8 cellular contexts compared by ENCODE assay signal in the genomic region with DNA sequence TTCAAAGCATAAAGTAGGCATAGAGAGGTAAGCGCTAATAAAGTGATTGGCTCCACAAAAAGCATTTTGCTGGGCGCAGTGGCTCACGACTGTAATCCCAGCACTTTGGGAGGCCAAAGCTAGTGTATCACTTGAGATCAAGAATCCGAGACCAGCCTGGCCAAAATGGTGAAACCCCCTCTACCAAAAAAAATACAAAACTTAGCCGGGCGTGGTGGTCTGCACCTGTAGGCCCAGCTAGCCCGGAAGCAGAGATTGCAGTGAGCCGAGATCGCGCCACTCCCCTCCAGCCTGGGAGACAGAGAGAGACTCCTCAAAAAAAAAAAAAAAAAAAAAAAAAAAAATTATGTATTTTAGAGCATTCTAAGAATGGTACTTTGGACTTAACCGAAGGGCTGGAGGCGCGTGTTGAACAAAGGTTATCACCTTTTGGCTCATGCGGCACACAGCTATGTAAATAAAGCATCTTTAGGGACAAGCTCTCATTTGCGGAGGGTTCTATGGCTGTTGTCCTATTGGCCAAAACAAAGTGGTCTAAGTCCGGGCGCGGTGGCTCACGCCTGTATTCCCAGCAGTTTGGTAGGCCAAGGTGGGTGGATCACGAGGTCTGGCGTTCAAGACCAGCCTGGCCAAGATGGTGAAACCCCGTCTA. TPM values are rescaled to one million over a fixed set of nuclear protein-coding genes. Genes with fewer than 3 reads are reported as not detected.
DNase-seq lines count a peak whose midpoint lies in the region; TF ChIP-seq lines count a peak whose summit lies in the region.

No MANE protein-coding gene starts in this region.

- no peaks in the 10 kb centered on the region for H3K9me3 Mint-ChIP-seq in activated CD4-positive, alpha-beta T cell treated with anti-CD3 and anti-CD28 coated beads, Interleukin-2, amount 10 ng/mL, durations not matched to agents 24 days and 14 days
- no peaks in the 10 kb centered on the region for H3K9me3 Mint-ChIP-seq in chondrocyte (ENCODE audit: low read depth)

- intact Hi-C loops in activated CD4-positive, alpha-beta T cell treated with anti-CD3 and anti-CD28 coated beads, Interleukin-2, amount 10 ng/mL, durations not matched to agents 24 days and 14 days (cut with micrococcal nuclease) = loop anchor here (1.0 kb wide), 2 partner anchors 19 to 53 kb away; a partner anchor contains a TSS

- H3K27me3 Mint-ChIP-seq in activated CD4-positive, alpha-beta T cell treated with anti-CD3 and anti-CD28 coated beads, Interleukin-2, amount 10 ng/mL, durations not matched to agents 24 days and 14 days = peaks cover 2% of the 10 kb centered on the region
- H3K27me3 Mint-ChIP-seq in chondrocyte (ENCODE audit: low read depth) = no peaks in the 10 kb centered on the region

- peak overlapping the region; percentile 94 for H3K27ac Mint-ChIP-seq in activated CD4-positive, alpha-beta T cell treated with anti-CD3 and anti-CD28 coated beads, Interleukin-2, amount 10 ng/mL, durations not matched to agents 24 days and 14 days
- peak overlapping the region; percentile 96 for H3K27ac Mint-ChIP-seq in chondrocyte (ENCODE audit: unreplicated experiment)

- H3K4me1 Mint-ChIP-seq in activated CD4-positive, alpha-beta T cell treated with anti-CD3 and anti-CD28 coated beads, Interleukin-2, amount 10 ng/mL, durations not matched to agents 24 days and 14 days = peaks cover 19% of the 10 kb centered on the region
- peaks cover 27% of the 10 kb centered on the region for H3K4me1 Mint-ChIP-seq in chondrocyte (ENCODE audit: low read depth)

- peak overlapping the region; percentile 85 for H3K4me3 Mint-ChIP-seq in activated CD4-positive, alpha-beta T cell treated with anti-CD3 and anti-CD28 coated beads, Interleukin-2, amount 10 ng/mL, durations not matched to agents 24 days and 14 days
- H3K4me3 Mint-ChIP-seq in chondrocyte (ENCODE audit: unreplicated experiment) = peak overlapping the region; percentile 77

- H3K36me3 Mint-ChIP-seq in activated CD4-positive, alpha-beta T cell treated with anti-CD3 and anti-CD28 coated beads, Interleukin-2, amount 10 ng/mL, durations not matched to agents 24 days and 14 days (ENCODE audit: low read depth) = peaks cover 2% of the 10 kb centered on the region
- no peaks in the 10 kb centered on the region for H3K36me3 Mint-ChIP-seq in chondrocyte (ENCODE audit: low read depth)

- peak; percentile 70 for DNase-seq in activated CD4-positive, alpha-beta T cell treated with anti-CD3 and anti-CD28 coated beads, Interleukin-2, amount 10 ng/mL, durations not matched to agents 24 days and 14 days
- no peak for DNase-seq in activated CD4-positive, alpha-beta T cell treated with anti-CD3 and anti-CD28 coated beads, Interleukin-2, amount 50 U/mL, for 1 hour
- DNase-seq in NCI-H146 (lab: John Stamatoyannopoulos, UW) = peak; percentile 95
- DNase-seq in chondrocyte (ENCODE audit: low spot score) = no peak
- DNase-seq in mucosa of gallbladder (ENCODE audit: low spot score) = peak; percentile 72
- DNase-seq in DMS153 treated with DMSO at 0.1 percent for 48 hours (lab: John Stamatoyannopoulos, UW; ENCODE audit: unreplicated experiment) = no peak
- DNase-seq in AG20443 (ENCODE audit: low spot score) = no peak
- DNase-seq in COR-L47 (lab: John Stamatoyannopoulos, UW) = no peak

- no peak for TF ChIP-seq CTCF in chondrocyte (IDR thresholded peaks at IDR 0.05)

RNA-seq across cellular contexts. Expression of a gene that starts 17.4 kb away (rescaled TPM):
- total RNA-seq in activated CD4-positive, alpha-beta T cell treated with anti-CD3 and anti-CD28 coated beads, Interleukin-2, amount 10 ng/mL, durations not matched to agents 24 days and 14 days = 0.12 and 0.50 TPM in 2 replicates
- total RNA-seq in chondrocyte = 6.1 to 7.5 TPM (median 6.4 TPM) in 3 replicates
- 19.1 TPM for total RNA-seq in mucosa of gallbladder

Comparison
In these comparisons a context has a peak if more than half of its experiments do, and no peak if none do; other contexts are left out.
1. DNase-seq: peak in activated CD4-positive, alpha-beta T cell treated with anti-CD3 and anti-CD28 coated beads, Interleukin-2, amount 10 ng/mL, durations not matched to agents 24 days and 14 days (single experiment), NCI-H146 (single experiment) and mucosa of gallbladder (single experiment); none in activated CD4-positive, alpha-beta T cell treated with anti-CD3 and anti-CD28 coated beads, Interleukin-2, amount 50 U/mL, for 1 hour (single experiment), chondrocyte (single experiment), DMS153 treated with DMSO at 0.1 percent for 48 hours (single experiment), AG20443 (single experiment) and COR-L47 (single experiment).